In the genomic region with DNA sequence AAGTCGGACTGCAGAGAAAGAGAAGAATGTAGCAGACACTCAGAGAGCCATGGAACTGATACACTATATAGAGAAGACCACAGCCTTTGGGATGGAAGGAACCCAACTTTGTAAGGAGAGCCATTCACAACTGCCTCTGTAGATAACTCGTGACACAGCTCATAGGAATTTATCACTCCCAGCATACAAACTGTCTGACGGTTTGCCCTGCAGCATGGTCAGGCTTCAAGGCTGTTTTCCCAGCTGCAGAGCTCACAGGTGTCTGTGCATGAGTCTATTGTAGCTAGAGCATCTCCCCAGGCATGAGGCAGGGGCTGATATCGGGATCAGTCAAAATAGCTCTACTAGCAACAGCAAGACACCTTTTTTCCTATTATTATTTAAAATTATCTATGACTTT, we compare ENCODE assay signal across 13 cellular contexts.
A peak's percentile ranks its signal among the peaks of the same experiment; 100 is the strongest.
DNase-seq lines count a peak whose midpoint lies in the region; ATAC-seq and TF ChIP-seq lines count a peak whose summit lies in the region.
"Had no signal": no experiment of that assay in that cellular context is flagged by ENCODE, and none has a peak within 500 bp of the region (broad histone marks: within the 10 kb centered on the region; RNA-seq: fewer than 3 reads in every experiment).

No MANE protein-coding gene starts in this region.

- DNase-seq in HCT116 (ENCODE audit: low read depth, low spot score): no peak
- DNase-seq in SJSA1 (ENCODE audit: low read depth in 1 of 2, low spot score in 2 of 2): peak; percentile 24 to 44
- peak; percentile 72 to 87 for DNase-seq in foreskin keratinocyte
- DNase-seq in renal cortical epithelial cell (ENCODE audit: low read depth): peak; percentile 84
- DNase-seq: activated CD8-positive, alpha-beta T cell treated with anti-CD3 and anti-CD28 coated beads, Interleukin-2, amount 10 ng/mL, durations not matched to agents 7 days and 5 days; activated naive CD8-positive, alpha-beta T cell treated with anti-CD3 and anti-CD28 coated beads, Interleukin-2, amount 10 ng/mL, durations not matched to agents 7 days and 5 days; DMS79 treated with DMSO at 0.1 percent for 48 hours; ovary; stimulated activated CD4-positive, alpha-beta T cell treated with anti-CD3 and anti-CD28 coated beads, Interleukin-4, amount 100 ng/mL, for 4 hours had no signal

- RAD21 ChIA-PET in HCT116 (lab: Charles Lee; ENCODE audit: low non-redundant PET in 1 of 2, low total read pairs in 2 of 2, uncharacterized antibody in 2 of 2, unreplicated experiment in 2 of 2): no interaction called here

- CTCF ChIA-PET in HCT116 (lab: Charles Lee): interaction anchor here (1.1 kb wide), 1 partner anchor 12 kb away, joined by 3 read pairs; no protein-coding TSS in a partner anchor

- H2AFZ ChIP-seq in HCT116 (ENCODE audit: low read depth, low read length, poor library complexity, severe bottlenecking): no peak overlapping the region

- no peak overlapping the region for H3K4me3 ChIP-seq in HCT116 (replicated peaks in 1 of 2; ENCODE audit: low read depth in 1 of 2, low read length in 2 of 2)
- no peak overlapping the region for H3K4me3 ChIP-seq in SJSA1
- H3K4me3 ChIP-seq: ovary had no signal

- no peaks in the 10 kb centered on the region; a peak in 1 of 4 replicates for H3K9me3 ChIP-seq in HCT116 (ENCODE audit: control insufficient read depth in 1 of 2, insufficient read depth in 1 of 2, low read depth in 1 of 2, low read length in 2 of 2)
- H3K9me3 ChIP-seq in SJSA1 (replicated peaks): no peaks in the 10 kb centered on the region
- H3K9me3 ChIP-seq: ovary had no signal

- BruUV-seq in HCT116 (replicated peaks; lab: Mats Ljungman, UMichigan): no TSS peak

- no peak overlapping the region for H3K4me2 ChIP-seq in HCT116 (ENCODE audit: low read length)

- ATAC-seq in HCT116: peak; percentile 44; the same call in 1 of the 2 replicates
- peak; percentile 92 for ATAC-seq in foreskin keratinocyte
- ATAC-seq in HG02981 (IDR thresholded peaks at IDR 0.05; ENCODE audit: unreplicated experiment): no peak
- no peak for ATAC-seq in HG02588 (IDR thresholded peaks at IDR 0.05; ENCODE audit: unreplicated experiment)
- no peak for ATAC-seq in HG02840 (IDR thresholded peaks at IDR 0.05; ENCODE audit: low FRiP score, unreplicated experiment)
- ATAC-seq in HG03045 (IDR thresholded peaks at IDR 0.05; ENCODE audit: unreplicated experiment): no peak
- ATAC-seq: activated CD8-positive, alpha-beta T cell treated with anti-CD3 and anti-CD28 coated beads, Interleukin-2, amount 10 ng/mL, durations not matched to agents 7 days and 5 days had no signal

- no peaks in the 10 kb centered on the region for H3K27me3 ChIP-seq in HCT116 (ENCODE audit: insufficient read depth, low read length)
- H3K27me3 ChIP-seq in SJSA1 (replicated peaks): no peaks in the 10 kb centered on the region; the same call in 1 of the 2 replicates
- H3K27me3 ChIP-seq in foreskin keratinocyte: no peaks in the 10 kb centered on the region
- H3K27me3 ChIP-seq: ovary had no signal

- H3K9ac ChIP-seq in HCT116 (ENCODE audit: low read length): no peak overlapping the region

- no peak for TF ChIP-seq POLR2A in HCT116 (IDR thresholded peaks at IDR 0.05; ENCODE audit: borderline replicate concordance, extremely low read depth, insufficient read depth, insufficient read length)

- H3K4me1 ChIP-seq in HCT116 (ENCODE audit: control insufficient read depth in 1 of 2, insufficient read depth in 2 of 2, low read length in 2 of 2): 0 out of 4 replicates have a peak, but pooled peaks cover 0 to 5% of the 10 kb centered on the region in 2 experiments
- peaks cover 7% of the 10 kb centered on the region for H3K4me1 ChIP-seq in SJSA1 (replicated peaks)
- H3K4me1 ChIP-seq in foreskin keratinocyte: no peaks in the 10 kb centered on the region

- H4K20me1 ChIP-seq in HCT116 (ENCODE audit: insufficient read depth): no peaks in the 10 kb centered on the region

- no peak for TF ChIP-seq CTCF in HCT116 (IDR thresholded peaks at IDR 0.05 in 2 of 3, conservative IDR thresholded peaks at IDR 0.05 in 1 of 3; ENCODE audit: borderline replicate concordance in 1 of 3, insufficient read depth in 1 of 3, low read depth in 2 of 3, low read length in 2 of 3)
- no peak for TF ChIP-seq CTCF in foreskin keratinocyte (conservative IDR thresholded peaks at IDR 0.05)

- H3K36me3 ChIP-seq in HCT116 (ENCODE audit: control insufficient read depth in 1 of 2, insufficient read depth in 2 of 2, low read length in 2 of 2) (no peaks in the 10 kb centered on the region), SJSA1 (no peaks in the 10 kb centered on the region)
- H3K36me3 ChIP-seq: ovary had no signal

- intact Hi-C loops in HCT116 (cut with micrococcal nuclease): no loop called here

- no peaks in the 10 kb centered on the region for H3K79me2 ChIP-seq in HCT116 (ENCODE audit: insufficient read depth, low read length)

- TF ChIP-seq RAD21 in HCT116 (IDR thresholded peaks at IDR 0.05; ENCODE audit: low read depth): no peak

- POLR2A ChIA-PET in HCT116 (lab: Charles Lee): no interaction called here

- no peak overlapping the region for H3K27ac ChIP-seq in HCT116 (ENCODE audit: low read depth, low read length)
- H3K27ac ChIP-seq in SJSA1: no peak overlapping the region
- no peak overlapping the region for H3K27ac ChIP-seq in foreskin keratinocyte
- H3K27ac ChIP-seq: ovary had no signal

- no peaks in the 10 kb centered on the region for H3K9me2 ChIP-seq in HCT116 (ENCODE audit: insufficient read depth)

TF ChIP-seq in HCT116, 20 proteins besides CTCF, POLR2A, EP300 and RAD21:
- no peak for TF ChIP-seq ZFX (IDR thresholded peaks at IDR 0.05)
TF ChIP-seq in HCT116: peak in this region for 0.

Comparison
In these comparisons a context has a peak if more than half of its experiments do, and no peak if none do; other contexts are left out.
1. ATAC-seq: peak in HCT116 (single experiment) and foreskin keratinocyte (single experiment); none in HG02981 (single experiment), HG02588 (single experiment), HG02840 (single experiment) and HG03045 (single experiment).